In the genomic region with DNA sequence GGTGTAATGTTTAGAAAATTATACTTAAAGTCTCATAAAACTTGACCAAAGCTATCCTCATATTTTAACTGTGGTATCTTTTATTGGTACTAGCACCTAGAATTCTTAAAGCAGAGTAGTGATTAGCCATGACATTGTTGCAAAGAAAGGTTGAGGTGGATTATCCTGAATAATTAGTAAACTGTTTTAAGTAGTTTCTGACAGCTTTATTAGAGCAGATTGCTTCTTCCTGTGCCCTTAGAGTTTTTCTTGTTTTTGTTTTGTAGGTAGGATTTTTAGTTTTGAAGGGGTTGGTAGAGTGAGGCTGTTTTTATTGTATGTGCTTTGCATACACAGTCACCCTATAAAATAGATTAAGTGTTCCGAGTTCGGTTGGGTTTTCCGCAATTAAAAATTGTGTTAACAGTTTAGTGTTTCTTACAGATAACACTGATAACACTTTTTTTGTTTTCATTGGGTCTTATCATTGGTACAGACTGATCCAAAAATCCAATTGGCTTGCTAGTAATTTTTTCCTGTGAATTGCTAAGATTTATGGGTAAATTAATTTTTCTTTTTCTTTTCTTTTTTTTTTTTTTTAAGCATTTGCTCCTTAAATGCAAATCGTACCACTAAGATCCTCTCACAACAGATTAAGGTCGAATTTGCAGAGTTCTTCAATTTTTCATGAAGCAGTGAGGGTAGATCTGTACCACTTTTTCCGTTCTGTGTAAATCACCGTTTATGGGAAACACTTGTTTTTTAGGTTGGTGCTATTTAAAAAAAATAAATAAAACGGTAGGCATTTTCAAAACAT, we compare ENCODE assay signal across 8 cellular contexts. TPM values are rescaled to one million over a fixed set of nuclear protein-coding genes. Genes with fewer than 3 reads are reported as not detected.
DNase-seq lines count a peak whose midpoint lies in the region; ATAC-seq and TF ChIP-seq lines count a peak whose summit lies in the region.

No MANE protein-coding gene starts in this region.

- H3K4me3 ChIP-seq in CD4-positive, alpha-beta memory T cell (ENCODE audit: low read length in 2 of 2): peak overlapping the region; percentile 87 to 95
- peak overlapping the region; percentile 91 for H3K4me3 ChIP-seq in OCI-LY1 (ENCODE audit: low read depth, low read length, poor library complexity, severe bottlenecking)
- peak overlapping the region; percentile 100 for H3K4me3 ChIP-seq in endodermal cell (ENCODE audit: low read length)
- no peak overlapping the region for H3K4me3 ChIP-seq in mucosa of descending colon

- peaks cover 40 to 88% (median 59%) of the 10 kb centered on the region in 4 donors for H3K4me1 Mint-ChIP-seq in CD4-positive, alpha-beta memory T cell
- H3K4me1 Mint-ChIP-seq in endodermal cell (peaks cover 32% of the 10 kb centered on the region), osteocyte (ENCODE audit: unreplicated experiment) (peaks cover 57% of the 10 kb centered on the region)

- peaks cover 17% of the 10 kb centered on the region for H3K36me3 ChIP-seq in CD4-positive, alpha-beta memory T cell (ENCODE audit: insufficient read depth, low read length)
- H3K36me3 ChIP-seq in OCI-LY1 (ENCODE audit: insufficient read depth, low read length) (peaks cover 70% of the 10 kb centered on the region), endodermal cell (ENCODE audit: control insufficient read depth, insufficient read depth, low read length) (peaks cover 59% of the 10 kb centered on the region), mucosa of descending colon (ENCODE audit: low read depth) (peaks cover 5% of the 10 kb centered on the region)

- H3K9me3 ChIP-seq in CD4-positive, alpha-beta memory T cell (ENCODE audit: control insufficient read depth in 1 of 2, low read length in 2 of 2): no peaks in the 10 kb centered on the region
- H3K9me3 ChIP-seq in OCI-LY1 (ENCODE audit: low read length) (no peaks in the 10 kb centered on the region), endodermal cell (ENCODE audit: control insufficient read depth, low read length) (no peaks in the 10 kb centered on the region), mucosa of descending colon (no peaks in the 10 kb centered on the region)

- 40 to 47% methylated on average over 1 to 8 of the region's 8 CpGs for WGBS in endodermal cell (ENCODE audit: insufficient coverage in 1 of 2, insufficient read length in 1 of 2), 2 experiments

- H3K27me3 ChIP-seq in CD4-positive, alpha-beta memory T cell (ENCODE audit: insufficient read depth, low read length): no peaks in the 10 kb centered on the region
- H3K27me3 ChIP-seq in OCI-LY1 (ENCODE audit: insufficient read depth, low read length) (no peaks in the 10 kb centered on the region), endodermal cell (ENCODE audit: control insufficient read depth, insufficient read depth, low read length, poor library complexity, severe bottlenecking) (no peaks in the 10 kb centered on the region)

- no peak for DNase-seq in CD4-positive, alpha-beta memory T cell
- DNase-seq in endodermal cell: no peak
- DNase-seq in osteocyte (ENCODE audit: extremely low spot score, unreplicated experiment): no peak
- DNase-seq in DMS 273 (lab: John Stamatoyannopoulos, UW; ENCODE audit: unreplicated experiment): no peak
- DNase-seq in mucosa of descending colon: no peak
- no peak for DNase-seq in GM03348 (ENCODE audit: low spot score)
- no peak for DNase-seq in pons (ENCODE audit: low spot score)

- intact Hi-C loops in CD4-positive, alpha-beta memory T cell (cut with micrococcal nuclease): loop anchor here (5.0 kb wide), 3 partner anchors 72 to 752 kb away; a partner anchor contains a TSS
- intact Hi-C loops in mucosa of descending colon (cut with DNase I, micrococcal nuclease): no loop called here

- POLR2A ChIA-PET in CD4-positive, alpha-beta memory T cell (lab: Charles Lee; ENCODE audit: partially characterized antibody): interaction anchor here (4.1 kb wide), 1 partner anchor 11 kb away, joined by 62 read pairs; no protein-coding TSS in a partner anchor

- no peak for TF ChIP-seq CTCF in OCI-LY1 (IDR thresholded peaks at IDR 0.05; ENCODE audit: low read length)
- TF ChIP-seq CTCF in endodermal cell (conservative IDR thresholded peaks at IDR 0.05): no peak
- no peak for TF ChIP-seq CTCF in osteocyte (IDR thresholded peaks at IDR 0.05)
- TF ChIP-seq CTCF in mucosa of descending colon (IDR thresholded peaks at IDR 0.05): no peak

- peak overlapping the region; percentile 79 to 100 (median 100) for H3K27ac Mint-ChIP-seq in CD4-positive, alpha-beta memory T cell
- peak overlapping the region; percentile 67 for H3K27ac Mint-ChIP-seq in endodermal cell
- H3K27ac Mint-ChIP-seq in osteocyte (ENCODE audit: unreplicated experiment): peak overlapping the region; percentile 100

- peaks cover 23 to 56% of the 10 kb centered on the region in 2 donors for H3K36me3 Mint-ChIP-seq in CD4-positive, alpha-beta memory T cell
- peaks cover 42% of the 10 kb centered on the region for H3K36me3 Mint-ChIP-seq in endodermal cell (ENCODE audit: low read depth)
- H3K36me3 Mint-ChIP-seq in osteocyte (ENCODE audit: unreplicated experiment): peaks cover 29% of the 10 kb centered on the region

- H3K4me1 ChIP-seq in CD4-positive, alpha-beta memory T cell (ENCODE audit: insufficient read depth, low read length): peaks cover 65% of the 10 kb centered on the region
- H3K4me1 ChIP-seq in OCI-LY1 (ENCODE audit: insufficient read depth, low read length, severe bottlenecking) (peaks cover 54% of the 10 kb centered on the region), endodermal cell (ENCODE audit: control insufficient read depth, insufficient read depth, low read length) (no peaks in the 10 kb centered on the region), mucosa of descending colon (ENCODE audit: low read depth) (peaks cover 40% of the 10 kb centered on the region)

- peak overlapping the region; percentile 89 for H3K4me2 ChIP-seq in OCI-LY1 (ENCODE audit: low read length)

- ATAC-seq in mucosa of descending colon: no peak

- H3K27me3 Mint-ChIP-seq in CD4-positive, alpha-beta memory T cell: no peaks in the 10 kb centered on the region
- H3K27me3 Mint-ChIP-seq in endodermal cell (ENCODE audit: insufficient read depth) (no peaks in the 10 kb centered on the region), osteocyte (ENCODE audit: unreplicated experiment) (no peaks in the 10 kb centered on the region)

- H3K9me2 ChIP-seq in OCI-LY1 (ENCODE audit: low read depth, low read length): no peaks in the 10 kb centered on the region

- H3K27ac ChIP-seq in CD4-positive, alpha-beta memory T cell (ENCODE audit: low read depth, low read length): peak overlapping the region; percentile 96
- H3K27ac ChIP-seq in OCI-LY1 (ENCODE audit: low read depth, low read length, poor library complexity, severe bottlenecking) (peak overlapping the region; percentile 37), endodermal cell (ENCODE audit: low read depth, low read length) (no peak overlapping the region)

- H3F3A ChIP-seq in OCI-LY1 (ENCODE audit: insufficient read depth, low read length): no peaks in the 10 kb centered on the region

- H3K9ac ChIP-seq in OCI-LY1 (ENCODE audit: low read length) (peak overlapping the region; percentile 95), endodermal cell (ENCODE audit: extremely low read depth, low read length, poor library complexity, severe bottlenecking) (peak overlapping the region; percentile 99)

- 0 out of 2 replicates have a peak, but pooled peaks cover 11% of the 10 kb centered on the region for H4K20me1 ChIP-seq in OCI-LY1 (ENCODE audit: insufficient read depth, low read length)

- peaks cover 0 to 6% (median 0%) of the 10 kb centered on the region in 8 donors for H3K9me3 Mint-ChIP-seq in CD4-positive, alpha-beta memory T cell
- no peaks in the 10 kb centered on the region for H3K9me3 Mint-ChIP-seq in endodermal cell
- H3K9me3 Mint-ChIP-seq in osteocyte (ENCODE audit: unreplicated experiment): no peaks in the 10 kb centered on the region

- CTCF ChIA-PET in CD4-positive, alpha-beta memory T cell (lab: Charles Lee; ENCODE audit: partially characterized antibody): interaction anchor here (1.0 to 4.8 kb wide), 2 partner anchors 13 to 72 kb away, joined by 3 to 39 read pairs; a partner anchor contains a TSS

- peaks cover 76% of the 10 kb centered on the region for H3K79me2 ChIP-seq in OCI-LY1 (ENCODE audit: insufficient read depth, low read length)

- H3K4me3 Mint-ChIP-seq in CD4-positive, alpha-beta memory T cell: peak overlapping the region; percentile 99 to 100 (median 100)
- peak overlapping the region; percentile 99 for H3K4me3 Mint-ChIP-seq in endodermal cell
- H3K4me3 Mint-ChIP-seq in osteocyte (ENCODE audit: unreplicated experiment): peak overlapping the region; percentile 99

- no peak overlapping the region for H2AFZ ChIP-seq in OCI-LY1 (ENCODE audit: low read length)

RNA-seq across cellular contexts. Expression of a gene that starts 2.1 kb away (rescaled TPM):
- total RNA-seq in CD4-positive, alpha-beta memory T cell: 1 to 10 TPM; 2.3 TPM
- polyA plus RNA-seq in CD4-positive, alpha-beta memory T cell: 1 to 10 TPM; 1.0 to 3.0 TPM
- 1 to 10 TPM; 5.0 to 5.3 TPM for total RNA-seq in endodermal cell
- polyA plus RNA-seq in endodermal cell (2013, experiment 1 of 2): 3.3 TPM
- 3.4 TPM for polyA plus RNA-seq in endodermal cell (2013, experiment 2 of 2)
- 8.6 and 10.1 TPM in 2 replicates for total RNA-seq in osteocyte
- total RNA-seq in mucosa of descending colon: 100 to 1,000 TPM in 1 of 3 donors, 10 to 100 TPM in 2; 40.3 to 115 (median 67.2) TPM

RNA-seq across cellular contexts. Expression of a gene that starts 3.0 kb away (rescaled TPM):
- total RNA-seq in CD4-positive, alpha-beta memory T cell: 100 to 1,000 TPM; 170 to 176 TPM
- polyA plus RNA-seq in CD4-positive, alpha-beta memory T cell: 100 to 1,000 TPM; 121 to 137 TPM
- total RNA-seq in endodermal cell: 100 to 1,000 TPM; 217 to 228 TPM
- polyA plus RNA-seq in endodermal cell (2013, experiment 1 of 2): 345 TPM
- polyA plus RNA-seq in endodermal cell (2013, experiment 2 of 2): 293 TPM
- total RNA-seq in osteocyte: 84.7 and 97.2 TPM in 2 replicates
- total RNA-seq in mucosa of descending colon: 100 to 1,000 TPM in 2 of 3 donors, 10 to 100 TPM in 1; 87.4 to 135 (median 102) TPM
